ENCODE assay signal across 1 cellular context in genomic region chr2:72386288-72386687, GRCh38.
A peak's percentile ranks its signal among the peaks of the same experiment; 100 is the strongest.
TF ChIP-seq lines count a peak whose summit lies in the region.

No MANE protein-coding gene starts in this region.

TF ChIP-seq in K562, 482 proteins besides CTCF, POLR2A, EP300 and RAD21 (continued from another document):
- TF ChIP-seq CBX5 (IDR thresholded peaks at IDR 0.05; ENCODE audit: borderline replicate concordance, low read depth): peak; percentile 94
- no peak for TF ChIP-seq ZNF57 (CRISPR knock-in tag; IDR thresholded peaks at IDR 0.05)
- TF ChIP-seq CBX1 (IDR thresholded peaks at IDR 0.05; ENCODE audit: low read depth): peak; percentile 76; the same call in 1 of the 2 replicates
- TF ChIP-seq ZNF239 (CRISPR knock-in tag; IDR thresholded peaks at IDR 0.05): no peak
- peak; percentile 96 for TF ChIP-seq ZFP36 (IDR thresholded peaks at IDR 0.05; ENCODE audit: low read depth, low read length, partially characterized antibody)
TF ChIP-seq in K562: peak in this region for 6.
